ENCODE assay signal across 10 cellular contexts in genomic region chr2:215460682-215461081, GRCh38. TPM values are rescaled to one million over a fixed set of nuclear protein-coding genes. Genes with fewer than 3 reads are reported as not detected.
DNase-seq lines count a peak whose midpoint lies in the region; TF ChIP-seq lines count a peak whose summit lies in the region.
"Had no signal": no experiment of that assay in that cellular context is flagged by ENCODE, and none has a peak within 500 bp of the region (broad histone marks: within the 10 kb centered on the region; RNA-seq: fewer than 3 reads in every experiment).

No MANE protein-coding gene starts in this region.

- H2AFZ ChIP-seq in Karpas-422 (ENCODE audit: low read length) = no peak overlapping the region
- H2AFZ ChIP-seq: parathyroid adenoma had no signal

- no peak overlapping the region for H3K9ac ChIP-seq in Karpas-422 (ENCODE audit: low read length)
- H3K9ac ChIP-seq: parathyroid adenoma had no signal

- no peaks in the 10 kb centered on the region for H3K79me2 ChIP-seq in Karpas-422 (ENCODE audit: low read length)
- H3K79me2 ChIP-seq: parathyroid adenoma had no signal

- no peaks in the 10 kb centered on the region for H3K27me3 ChIP-seq in uterus
- no peaks in the 10 kb centered on the region for H3K27me3 ChIP-seq in Karpas-422 (ENCODE audit: low read length)

- H3K36me3 ChIP-seq in uterus = no peaks in the 10 kb centered on the region
- H3K36me3 ChIP-seq in Karpas-422 (ENCODE audit: insufficient read depth, low read length) = no peaks in the 10 kb centered on the region

- TF ChIP-seq CTCF in uterus (IDR thresholded peaks at IDR 0.05) = no peak

- H3K9me3 ChIP-seq in uterus (no peaks in the 10 kb centered on the region), Karpas-422 (ENCODE audit: low read length) (no peaks in the 10 kb centered on the region)

- H3K27ac ChIP-seq in uterus = peak overlapping the region; percentile 16 to 42
- no peak overlapping the region for H3K27ac ChIP-seq in Karpas-422 (ENCODE audit: low read length)
- H3K27ac ChIP-seq: parathyroid adenoma had no signal

- no peak for TF ChIP-seq POLR2A in uterus (IDR thresholded peaks at IDR 0.05)

- H4K20me1 ChIP-seq in Karpas-422 (ENCODE audit: insufficient read depth, low read depth, low read length) = no peaks in the 10 kb centered on the region

- intact Hi-C loops in uterus (cut with DNase I; ENCODE audit: low total_unique reads) = no loop called here

- H3K4me3 ChIP-seq in uterus = no peak overlapping the region
- no peak overlapping the region for H3K4me3 ChIP-seq in Karpas-422 (ENCODE audit: low read length)

- DNase-seq in LHCN-M2 (ENCODE audit: low read depth) (peak; percentile 89), dermis blood vessel endothelial cell (peak; percentile 13), kidney tubule cell (ENCODE audit: low spot score) (peak; percentile 73), uterus (no peak), NCI-H446 (lab: John Stamatoyannopoulos, UW) (no peak), Karpas-422 (no peak)
- no peak for DNase-seq in activated T-cell treated with anti-CD3 and anti-CD28 coated beads, Interleukin-2, amount 50 U/mL, for 48 hours
- DNase-seq: H9, NCI-H748 treated with DMSO at 0.1 percent for 48 hours had no signal

- H3K4me2 ChIP-seq in Karpas-422 (ENCODE audit: low read depth, low read length, poor library complexity, severe bottlenecking) = no peak overlapping the region

- H3K4me1 ChIP-seq in uterus (no peaks in the 10 kb centered on the region), Karpas-422 (ENCODE audit: low read length) (no peaks in the 10 kb centered on the region)
- H3K4me1 ChIP-seq: parathyroid adenoma had no signal

- H3K9me2 ChIP-seq in Karpas-422 (replicated peaks; ENCODE audit: insufficient read depth, low read length) = no peaks in the 10 kb centered on the region

RNA-seq across cellular contexts. Expression of gene FN1, which starts 24.8 kb away (rescaled TPM):
- total RNA-seq in LHCN-M2 (2014; rRNA removed) = 3,000 and 3,278 TPM in 2 replicates
- 2,602 TPM for polyA plus RNA-seq in LHCN-M2 (2012)
- 353 and 387 TPM in 2 replicates for total RNA-seq in dermis blood vessel endothelial cell
- 1,000 to 10,000 TPM in 1 of 4 donors, 100 to 1,000 TPM in 3; 218 to 1,074 (median 261) TPM for total RNA-seq in uterus
- 0.32 and 0.67 TPM in 2 replicates for total RNA-seq in Karpas-422 (2014; rRNA removed; shearing (Covaris generic); ENCODE audit: low replicate concordance)

Comparison
In these comparisons a context has a peak if more than half of its experiments do, and no peak if none do; other contexts are left out.
1. DNase-seq: peak in LHCN-M2 (single experiment), dermis blood vessel endothelial cell (single experiment) and kidney tubule cell (single experiment); none in uterus (0 of 2), NCI-H446 (0 of 2), Karpas-422 (single experiment) and activated T-cell treated with anti-CD3 and anti-CD28 coated beads, Interleukin-2, amount 50 U/mL, for 48 hours (0 of 2).
2. RNA of gene FN1, which starts 24.8 kb away (total RNA-seq): 3,000 to 3,278 TPM in LHCN-M2, 353 to 387 TPM in dermis blood vessel endothelial cell and 218 to 1,074 TPM in uterus; 0.32 to 0.67 TPM in Karpas-422; every median in the first group is over 100 times any median in the second.